ENCODE assay signal across 11 cellular contexts in genomic region chr22:27461470-27461869, GRCh38.
DNase-seq lines count a peak whose midpoint lies in the region; ATAC-seq and TF ChIP-seq lines count a peak whose summit lies in the region.
"Had no signal": no experiment of that assay in that cellular context is flagged by ENCODE, and none has a peak within 500 bp of the region (broad histone marks: within the 10 kb centered on the region; RNA-seq: fewer than 3 reads in every experiment).

No MANE protein-coding gene starts in this region.

- H3K27ac ChIP-seq in ectodermal cell (ENCODE audit: insufficient read depth, low read depth, low read length, poor library complexity, severe bottlenecking): peak overlapping the region; percentile 92
- H3K27ac ChIP-seq in mesodermal cell (ENCODE audit: low read depth, low read length, severe bottlenecking): peak overlapping the region; percentile 85
- no peak overlapping the region for H3K27ac ChIP-seq in testis
- H3K27ac ChIP-seq: colonic mucosa had no signal

- H3K27me3 ChIP-seq in MG63 (no peaks in the 10 kb centered on the region), ectodermal cell (ENCODE audit: control insufficient read depth, insufficient read depth, low read length, poor library complexity, severe bottlenecking) (no peaks in the 10 kb centered on the region), testis (no peaks in the 10 kb centered on the region)
- H3K27me3 ChIP-seq: colonic mucosa had no signal

- peaks cover 38% of the 10 kb centered on the region for H3K4me1 ChIP-seq in ectodermal cell (ENCODE audit: control insufficient read depth, insufficient read depth, low read length)
- peaks cover 39% of the 10 kb centered on the region for H3K4me1 ChIP-seq in mesodermal cell (ENCODE audit: control insufficient read depth, insufficient read depth, low read length, poor library complexity, severe bottlenecking)
- no peaks in the 10 kb centered on the region for H3K4me1 ChIP-seq in testis
- H3K4me1 ChIP-seq: colonic mucosa had no signal

- H3K9me3 ChIP-seq in MG63 (no peaks in the 10 kb centered on the region), ectodermal cell (ENCODE audit: control insufficient read depth, low read length) (no peaks in the 10 kb centered on the region), mesodermal cell (ENCODE audit: control insufficient read depth, low read length) (no peaks in the 10 kb centered on the region), testis (no peaks in the 10 kb centered on the region)
- H3K9me3 ChIP-seq: colonic mucosa had no signal

- 6 to 7% methylated on average over 3 of the region's 3 CpGs for WGBS in ectodermal cell, 2 experiments
- WGBS in mesodermal cell (ENCODE audit: insufficient coverage in 2 of 2), 2 experiments: no CpG with 5 or more reads among the region's 3 CpGs
- WGBS in testis, 2 donors: 38 to 40% methylated on average over 3 of the region's 3 CpGs

- H3K36me3 ChIP-seq in MG63: no peaks in the 10 kb centered on the region
- no peaks in the 10 kb centered on the region for H3K36me3 ChIP-seq in ectodermal cell (ENCODE audit: control insufficient read depth, insufficient read depth, low read length)
- H3K36me3 ChIP-seq in mesodermal cell (ENCODE audit: control insufficient read depth, insufficient read depth, low read length): no peaks in the 10 kb centered on the region
- H3K36me3 ChIP-seq in testis (ENCODE audit: low read depth, missing control alignments): no peaks in the 10 kb centered on the region
- H3K36me3 ChIP-seq: colonic mucosa had no signal

- no peak for TF ChIP-seq CTCF in AG10803 (conservative IDR thresholded peaks at IDR 0.05; ENCODE audit: low read length)
- TF ChIP-seq CTCF in testis (IDR thresholded peaks at IDR 0.05): no peak

- DNase-seq in AG10803 (ENCODE audit: low read depth): peak; percentile 99
- peak; percentile 74 for DNase-seq in MG63
- DNase-seq in posterior vena cava (ENCODE audit: low spot score): no peak
- DNase-seq in testis: no peak
- DNase-seq: activated CD8-positive, alpha-beta T cell treated with anti-CD3 and anti-CD28 coated beads for 36 hours; colonic mucosa; stimulated activated CD4-positive, alpha-beta T cell treated with anti-CD3 and anti-CD28 coated beads, Interleukin-2, amount 100 ng/mL, for 24 hours had no signal

- no peak for TF ChIP-seq POLR2A in testis (IDR thresholded peaks at IDR 0.05)

- intact Hi-C loops in posterior vena cava (cut with DNase I): no loop called here
- intact Hi-C loops in testis (cut with DNase I; ENCODE audit: low total_unique reads): no loop called here

- no peak overlapping the region for H3K4me3 ChIP-seq in AG10803 (ENCODE audit: low read length)
- H3K4me3 ChIP-seq in MG63: no peak overlapping the region
- H3K4me3 ChIP-seq in ectodermal cell (ENCODE audit: insufficient read depth, low read depth, low read length): no peak overlapping the region
- H3K4me3 ChIP-seq in mesodermal cell (ENCODE audit: extremely low read depth, insufficient read depth, low read length, poor library complexity, severe bottlenecking): no peak overlapping the region
- H3K4me3 ChIP-seq in testis: no peak overlapping the region
- H3K4me3 ChIP-seq: colonic mucosa had no signal

- no peak for ATAC-seq in GM19035 (IDR thresholded peaks at IDR 0.05; ENCODE audit: unreplicated experiment)
- ATAC-seq in GM18909 (IDR thresholded peaks at IDR 0.05; ENCODE audit: poor library complexity, unreplicated experiment): no peak
- ATAC-seq: activated CD8-positive, alpha-beta T cell treated with anti-CD3 and anti-CD28 coated beads for 36 hours had no signal

Comparison
In these comparisons a context has a peak if more than half of its experiments do, and no peak if none do; other contexts are left out.
1. DNase-seq: peak in AG10803 (single experiment) and MG63 (single experiment); none in posterior vena cava (single experiment) and testis (single experiment).
2. H3K27ac ChIP-seq: peak in ectodermal cell (single experiment) and mesodermal cell (single experiment); none in testis (0 of 2).